ENCODE assay signal across 8 cellular contexts in the genomic region with DNA sequence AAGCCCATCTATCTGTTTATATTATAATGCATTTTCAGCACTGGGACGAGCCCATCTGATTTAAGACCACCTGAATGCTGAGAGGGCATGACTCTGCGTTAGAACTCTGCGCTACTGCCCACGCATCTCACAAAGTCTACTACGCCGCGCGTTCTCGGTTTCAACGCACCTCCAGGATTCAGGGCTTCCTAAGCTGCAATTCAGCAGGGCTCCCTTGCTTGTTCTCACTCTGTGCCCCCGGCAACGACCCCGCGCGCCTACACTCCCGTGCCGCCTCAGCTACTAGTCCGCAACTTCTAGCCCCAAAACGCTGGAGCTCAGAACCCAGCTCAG. TPM values are rescaled to one million over a fixed set of nuclear protein-coding genes. Genes with fewer than 3 reads are reported as not detected.
DNase-seq lines count a peak whose midpoint lies in the region; ATAC-seq, FAIRE-seq and TF ChIP-seq lines count a peak whose summit lies in the region.

No MANE protein-coding gene starts in this region.

- no peak for FAIRE-seq in GM12891 (lab: Jason Lieb, UNC)

- TF ChIP-seq CTCF in C4-2B (conservative IDR thresholded peaks at IDR 0.05) (no peak), HCT116 (IDR thresholded peaks at IDR 0.05 in 2 of 3, conservative IDR thresholded peaks at IDR 0.05 in 1 of 3; ENCODE audit: borderline replicate concordance in 1 of 3, insufficient read depth in 1 of 3, low read depth in 2 of 3, low read length in 2 of 3) (no peak), foreskin keratinocyte (conservative IDR thresholded peaks at IDR 0.05) (no peak), sigmoid colon (IDR thresholded peaks at IDR 0.05) (no peak)

- H3K9me2 ChIP-seq in HCT116 (ENCODE audit: insufficient read depth) (no peaks in the 10 kb centered on the region), Karpas-422 (replicated peaks; ENCODE audit: insufficient read depth, low read length) (no peaks in the 10 kb centered on the region)

- no peaks in the 10 kb centered on the region; the same call in 1 of the 2 replicates for H3K79me2 ChIP-seq in HCT116 (ENCODE audit: insufficient read depth, low read length)
- no peaks in the 10 kb centered on the region for H3K79me2 ChIP-seq in Karpas-422 (ENCODE audit: low read length)

- RAD21 ChIA-PET in HCT116 (lab: Charles Lee; ENCODE audit: low non-redundant PET in 1 of 2, low total read pairs in 2 of 2, uncharacterized antibody in 2 of 2, unreplicated experiment in 2 of 2), result no interaction called here

- TF ChIP-seq POLR2A in HCT116 (IDR thresholded peaks at IDR 0.05; ENCODE audit: borderline replicate concordance, extremely low read depth, insufficient read depth, insufficient read length) (no peak), sigmoid colon (IDR thresholded peaks at IDR 0.05) (no peak), GM12891 (IDR thresholded peaks at IDR 0.05; ENCODE audit: low read depth, low read length) (no peak)

- 1% methylated on average over 19 of the region's 19 CpGs for WGBS in sigmoid colon, 2 donors

- H3K36me3 ChIP-seq in HCT116 (ENCODE audit: control insufficient read depth in 1 of 2, insufficient read depth in 2 of 2, low read length in 2 of 2), result no peaks in the 10 kb centered on the region
- H3K36me3 ChIP-seq in SK-N-MC (ENCODE audit: insufficient read depth, low read length), result no peaks in the 10 kb centered on the region
- no peaks in the 10 kb centered on the region for H3K36me3 ChIP-seq in sigmoid colon
- no peaks in the 10 kb centered on the region for H3K36me3 ChIP-seq in Karpas-422 (ENCODE audit: insufficient read depth, low read length)

- DNase-seq in HCT116 (ENCODE audit: low read depth, low spot score), result no peak
- peak; percentile 14 for DNase-seq in SK-N-MC (ENCODE audit: low read depth, low spot score)
- no peak for DNase-seq in foreskin keratinocyte
- no peak for DNase-seq in sigmoid colon
- DNase-seq in effector CD8-positive, alpha-beta T cell (lab: John Stamatoyannopoulos, UW), result no peak
- no peak for DNase-seq in GM12891 (ENCODE audit: insufficient read length, low spot score)
- no peak for DNase-seq in Karpas-422

- H3K9ac ChIP-seq in HCT116 (ENCODE audit: low read length) (peak overlapping the region; percentile 79), SK-N-MC (ENCODE audit: insufficient read length) (peak overlapping the region; percentile 44), Karpas-422 (ENCODE audit: low read length) (no peak overlapping the region)

- H2AFZ ChIP-seq in HCT116 (ENCODE audit: low read depth, low read length, poor library complexity, severe bottlenecking) (peak overlapping the region; percentile 77), Karpas-422 (ENCODE audit: low read length) (no peak overlapping the region)

- POLR2A ChIA-PET in HCT116 (lab: Charles Lee), result interaction anchor here (0.6 to 1.0 kb wide), 5 partner anchors 8 to 1252 kb away, joined by 3 to 4 read pairs (median 4); no protein-coding TSS in a partner anchor

- H3K27ac ChIP-seq in C4-2B, result peak overlapping the region; percentile 94
- peak overlapping the region; percentile 18 for H3K27ac ChIP-seq in HCT116 (ENCODE audit: low read depth, low read length)
- H3K27ac ChIP-seq in SK-N-MC, result no peak overlapping the region
- no peak overlapping the region for H3K27ac ChIP-seq in foreskin keratinocyte
- peak overlapping the region; percentile 79 to 94 (median 88) for H3K27ac ChIP-seq in sigmoid colon
- no peak overlapping the region for H3K27ac ChIP-seq in Karpas-422 (ENCODE audit: low read length)

- H3K4me2 ChIP-seq in HCT116 (ENCODE audit: low read length), result peak overlapping the region; percentile 86
- H3K4me2 ChIP-seq in Karpas-422 (ENCODE audit: low read depth, low read length, poor library complexity, severe bottlenecking), result no peak overlapping the region

- BruUV-seq in HCT116 (replicated peaks; lab: Mats Ljungman, UMichigan), result TSS peak; percentile 49

- H3K4me1 ChIP-seq in HCT116 (ENCODE audit: control insufficient read depth in 1 of 2, insufficient read depth in 2 of 2, low read length in 2 of 2) (peaks cover 0 to 13% of the 10 kb centered on the region in 2 experiments; a peak in 2 of 4 replicates), foreskin keratinocyte (no peaks in the 10 kb centered on the region), sigmoid colon (peaks cover 0 to 25% (median 12%) of the 10 kb centered on the region in 4 donors), Karpas-422 (ENCODE audit: low read length) (no peaks in the 10 kb centered on the region)

- H3K4me3 ChIP-seq in HCT116 (replicated peaks in 1 of 2; ENCODE audit: low read depth in 1 of 2, low read length in 2 of 2) (peak overlapping the region; percentile 66 to 88), SK-N-MC (peak overlapping the region; percentile 96), sigmoid colon (peak overlapping the region; percentile 78 to 97 (median 96)), Karpas-422 (ENCODE audit: low read length) (no peak overlapping the region)

- H3K27me3 ChIP-seq in HCT116 (ENCODE audit: insufficient read depth, low read length), result no peaks in the 10 kb centered on the region
- H3K27me3 ChIP-seq in foreskin keratinocyte, result no peaks in the 10 kb centered on the region
- H3K27me3 ChIP-seq in sigmoid colon, result no peaks in the 10 kb centered on the region
- H3K27me3 ChIP-seq in Karpas-422 (ENCODE audit: low read length), result no peaks in the 10 kb centered on the region

- no peaks in the 10 kb centered on the region for H3K9me3 ChIP-seq in HCT116 (ENCODE audit: control insufficient read depth in 1 of 2, insufficient read depth in 1 of 2, low read depth in 1 of 2, low read length in 2 of 2)
- H3K9me3 ChIP-seq in SK-N-MC (ENCODE audit: low read depth, low read length), result no peaks in the 10 kb centered on the region
- no peaks in the 10 kb centered on the region for H3K9me3 ChIP-seq in sigmoid colon
- H3K9me3 ChIP-seq in Karpas-422 (ENCODE audit: low read length), result no peaks in the 10 kb centered on the region

- H4K20me1 ChIP-seq in HCT116 (ENCODE audit: insufficient read depth) (no peaks in the 10 kb centered on the region), Karpas-422 (ENCODE audit: insufficient read depth, low read depth, low read length) (no peaks in the 10 kb centered on the region)

- ATAC-seq in HCT116 (peak; percentile 61), foreskin keratinocyte (peak; percentile 50)

- no peak for TF ChIP-seq RAD21 in HCT116 (IDR thresholded peaks at IDR 0.05; ENCODE audit: low read depth)

- intact Hi-C loops in HCT116 (cut with micrococcal nuclease), result no loop called here
- intact Hi-C loops in sigmoid colon (cut with DNase I), result loop anchor here (1.0 to 10.0 kb wide), 4 partner anchors 60 to 204 kb away; a partner anchor contains a TSS

- TF ChIP-seq EP300 in sigmoid colon (IDR thresholded peaks at IDR 0.05), result no peak

- CTCF ChIA-PET in HCT116 (lab: Charles Lee), result no interaction called here

TF ChIP-seq in HCT116, 20 proteins besides CTCF, POLR2A, EP300 and RAD21 (continues in another document):
- TF ChIP-seq ELF1 (IDR thresholded peaks at IDR 0.05; ENCODE audit: borderline replicate concordance, low read depth), result no peak
- TF ChIP-seq YY1 (IDR thresholded peaks at IDR 0.05; ENCODE audit: extremely low read depth, insufficient replicate concordance, low read depth, low read length), result no peak
- TF ChIP-seq CEBPB (IDR thresholded peaks at IDR 0.05; ENCODE audit: low read depth), result no peak
- no peak for TF ChIP-seq JUND (IDR thresholded peaks at IDR 0.05)
- TF ChIP-seq, protein P1, sequence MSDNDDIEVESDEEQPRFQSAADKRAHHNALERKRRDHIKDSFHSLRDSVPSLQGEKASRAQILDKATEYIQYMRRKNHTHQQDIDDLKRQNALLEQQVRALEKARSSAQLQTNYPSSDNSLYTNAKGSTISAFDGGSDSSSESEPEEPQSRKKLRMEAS (IDR thresholded peaks at IDR 0.05), result 0 out of 2 replicates have a peak, but pooled peaks have one; percentile 1

TF ChIP-seq in GM12891, 5 proteins besides CTCF, POLR2A, EP300 and RAD21:
- TF ChIP-seq POU2F2 (IDR thresholded peaks at IDR 0.05; ENCODE audit: low read depth, low read length) (no peak), SPI1 (IDR thresholded peaks at IDR 0.05; ENCODE audit: low read depth, low read length) (no peak)

RNA-seq across cellular contexts. Expression of a gene that starts 0.3 kb away (rescaled TPM):
- total RNA-seq in HCT116 (2021; ENCODE audit: unreplicated experiment), result 7.2 TPM
- 1.9 and 2.7 TPM in 2 replicates for polyA plus RNA-seq in HCT116 (2012)
- 5.2 and 5.3 TPM in 2 replicates for total RNA-seq in foreskin keratinocyte
- polyA plus RNA-seq in foreskin keratinocyte, result 1.4 and 1.7 TPM in 2 replicates
- 100 to 1,000 TPM in 1 of 4 donors, 10 to 100 TPM in 3; 48.4 to 125 (median 81.0) TPM for total RNA-seq in sigmoid colon
- 1 to 10 TPM; 2.3 to 6.6 (median 5.4) TPM for polyA plus RNA-seq in sigmoid colon
- 0.04 TPM for polyA plus RNA-seq in GM12891 (2012; ENCODE audit: low read depth, missing spikeins)
- total RNA-seq in Karpas-422 (2014; rRNA removed; shearing (Covaris generic); ENCODE audit: low replicate concordance), result not detected in 2 replicates

Comparison
In these comparisons a context has a peak if more than half of its experiments do, and no peak if none do; other contexts are left out.
1. H3K27ac ChIP-seq: peak in C4-2B (single experiment), HCT116 (single experiment) and sigmoid colon (4 of 4); none in SK-N-MC (single experiment), foreskin keratinocyte (single experiment) and Karpas-422 (single experiment).